19 cellular contexts compared by ENCODE assay signal in the genomic region with DNA sequence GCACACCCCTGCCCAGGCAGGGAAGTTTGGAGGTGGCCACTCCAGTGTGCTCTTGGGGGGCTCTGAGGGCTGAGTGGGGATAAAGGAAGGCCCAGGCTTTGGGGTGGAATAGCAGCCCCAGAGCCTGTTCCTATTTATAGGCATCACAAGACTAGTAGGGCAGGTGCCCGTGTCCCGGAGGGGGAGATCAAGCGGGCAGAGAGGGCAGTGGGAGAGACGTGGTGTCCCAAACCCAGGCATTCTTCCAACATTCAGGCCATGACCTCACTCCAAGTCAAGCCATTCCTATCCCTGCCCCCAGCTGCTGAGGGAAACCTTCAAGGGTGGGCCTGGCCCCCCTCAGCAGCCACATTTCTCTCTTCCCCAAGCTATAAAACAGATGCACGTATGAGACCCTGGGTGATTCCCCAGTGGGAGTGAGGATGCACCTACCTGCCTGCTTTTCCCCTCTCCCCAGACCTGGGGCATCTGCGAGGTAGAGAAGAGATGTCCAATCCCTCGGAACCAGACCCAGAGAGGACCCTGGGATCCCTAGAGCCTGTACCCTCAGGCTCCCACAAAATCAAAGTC. TPM values are rescaled to one million over a fixed set of nuclear protein-coding genes. Genes with fewer than 3 reads are reported as not detected.
"Had no signal": no experiment of that assay in that cellular context is flagged by ENCODE, and none has a peak within 500 bp of the region (broad histone marks: within the 10 kb centered on the region; RNA-seq: fewer than 3 reads in every experiment).

No MANE protein-coding gene starts in this region.

- H3K4me3 Mint-ChIP-seq: activated CD4-positive, alpha-beta T cell treated with anti-CD3 and anti-CD28 coated beads, Interleukin-2, amount 10 ng/mL, durations not matched to agents 24 days and 14 days; activated naive CD4-positive, alpha-beta T cell treated with anti-CD3 and anti-CD28 coated beads, Interleukin-2, amount 50 U/mL, for 24 hours; activated T-helper 17 cell treated with anti-CD3 and anti-CD28 coated beads, Interleukin-2, amount 50 U/mL, for 72 hours; dendritic cell treated with granulocyte-macrophage colony-stimulating factor and Interleukin-4, amounts not matched to agents 40 ng/mL and 50 ng/mL, for 4 days; immature natural killer cell; stimulated activated naive CD8-positive, alpha-beta T cell treated with anti-CD3 and anti-CD28 coated beads, Interleukin-15, amount 100 ng/mL, for 72 hours; T-helper 1 cell treated with Interleukin-12 subunit alpha and Interleukin-12 subunit beta and Interleukin-4 antibody, amounts not matched to agents 30 μg/mL and 1 μg/mL, for 36 hours; WTC11 had no signal

- H3K9me3 Mint-ChIP-seq: activated naive CD4-positive, alpha-beta T cell treated with anti-CD3 and anti-CD28 coated beads, Interleukin-2, amount 50 U/mL, for 24 hours; activated T-helper 17 cell treated with anti-CD3 and anti-CD28 coated beads, Interleukin-2, amount 50 U/mL, for 72 hours; dendritic cell treated with granulocyte-macrophage colony-stimulating factor and Interleukin-4, amounts not matched to agents 40 ng/mL and 50 ng/mL, for 4 days; immature natural killer cell; T-helper 1 cell treated with Interleukin-12 subunit alpha and Interleukin-12 subunit beta and Interleukin-4 antibody, amounts not matched to agents 30 μg/mL and 1 μg/mL, for 36 hours; WTC11 had no signal

- H3K27me3 Mint-ChIP-seq: activated CD4-positive, alpha-beta T cell treated with anti-CD3 and anti-CD28 coated beads, Interleukin-2, amount 10 ng/mL, durations not matched to agents 24 days and 14 days; activated naive CD4-positive, alpha-beta T cell treated with anti-CD3 and anti-CD28 coated beads, Interleukin-2, amount 50 U/mL, for 24 hours; activated T-helper 17 cell treated with anti-CD3 and anti-CD28 coated beads, Interleukin-2, amount 50 U/mL, for 72 hours; brain; dendritic cell treated with granulocyte-macrophage colony-stimulating factor and Interleukin-4, amounts not matched to agents 40 ng/mL and 50 ng/mL, for 4 days; stimulated activated naive CD8-positive, alpha-beta T cell treated with anti-CD3 and anti-CD28 coated beads, Interleukin-15, amount 100 ng/mL, for 72 hours had no signal

- ATAC-seq: activated T-helper 17 cell treated with anti-CD3 and anti-CD28 coated beads, Interleukin-2, amount 50 U/mL, for 72 hours; left colon; sciatic nerve; stimulated activated naive CD8-positive, alpha-beta T cell treated with anti-CD3 and anti-CD28 coated beads, Interleukin-15, amount 100 ng/mL, for 72 hours; WTC11 had no signal

- H3K36me3 Mint-ChIP-seq: WTC11 had no signal

- DNase-seq: activated CD4-positive, alpha-beta T cell treated with anti-CD3 and anti-CD28 coated beads, Interleukin-2, amount 10 ng/mL, durations not matched to agents 24 days and 14 days; activated T-cell treated with anti-CD3 and anti-CD28 coated beads for 4 hours; amniotic stem cell; immature natural killer cell; left colon; mesendoderm; stimulated activated CD4-positive, alpha-beta T cell treated with anti-CD3 and anti-CD28 coated beads, Interleukin-12 subunit alpha, Interleukin-12 subunit beta, amount 100 ng/mL, for 4 hours; stimulated activated CD4-positive, alpha-beta T cell treated with anti-CD3 and anti-CD28 coated beads, Interleukin-2, amount 100 ng/mL, for 48 hours; stimulated activated CD8-positive, alpha-beta memory T cell treated with anti-CD3 and anti-CD28 coated beads, Interleukin-4, amount 100 ng/mL, for 48 hours; stimulated activated naive CD8-positive, alpha-beta T cell treated with anti-CD3 and anti-CD28 coated beads, Interleukin-15, amount 100 ng/mL, for 72 hours had no signal

- H3K27ac Mint-ChIP-seq: activated CD4-positive, alpha-beta T cell treated with anti-CD3 and anti-CD28 coated beads, Interleukin-2, amount 10 ng/mL, durations not matched to agents 24 days and 14 days; activated naive CD4-positive, alpha-beta T cell treated with anti-CD3 and anti-CD28 coated beads, Interleukin-2, amount 50 U/mL, for 24 hours; activated T-helper 17 cell treated with anti-CD3 and anti-CD28 coated beads, Interleukin-2, amount 50 U/mL, for 72 hours; brain; dendritic cell treated with granulocyte-macrophage colony-stimulating factor and Interleukin-4, amounts not matched to agents 40 ng/mL and 50 ng/mL, for 4 days; T-helper 1 cell treated with Interleukin-12 subunit alpha and Interleukin-12 subunit beta and Interleukin-4 antibody, amounts not matched to agents 30 μg/mL and 1 μg/mL, for 36 hours had no signal

RNA-seq across cellular contexts. Expression of gene PGLYRP2, which starts 33.4 kb away (rescaled TPM):
- total RNA-seq: activated CD4-positive, alpha-beta T cell treated with anti-CD3 and anti-CD28 coated beads, Interleukin-2, amount 10 ng/mL, durations not matched to agents 24 days and 14 days; activated CD8-positive, alpha-beta memory T cell treated with anti-CD3 and anti-CD28 coated beads for 36 hours; left colon; posterior vena cava; sciatic nerve; WTC11 had no signal
